8 cellular contexts compared by ENCODE assay signal in genomic region chr19:1239420-1239795, GRCh38. TPM values are rescaled to one million over a fixed set of nuclear protein-coding genes. Genes with fewer than 3 reads are reported as not detected.
DNase-seq lines count a peak whose midpoint lies in the region; ATAC-seq and TF ChIP-seq lines count a peak whose summit lies in the region.

No MANE protein-coding gene starts in this region.

- H3K79me2 ChIP-seq in neural cell (replicated peaks; ENCODE audit: insufficient read depth, low read length): peaks cover 13% of the 10 kb centered on the region

- DNase-seq in right cardiac atrium (no peak), left cardiac atrium (no peak), caudate nucleus (lab: John Stamatoyannopoulos, UW) (peak in 4 of 61 donors; percentile 43 to 65 (median 51)), aorta (no peak), SHP77 treated with DMSO at 0.1 percent for 48 hours (lab: John Stamatoyannopoulos, UW) (no peak), NCI-H2171 (lab: John Stamatoyannopoulos, UW) (no peak)

- H3K27ac ChIP-seq in right cardiac atrium (ENCODE audit: low read length): peak overlapping the region; percentile 52
- peak overlapping the region; percentile 99 for H3K27ac ChIP-seq in caudate nucleus (ENCODE audit: low read depth, low read length)
- peak overlapping the region; percentile 94 for H3K27ac ChIP-seq in neural cell (ENCODE audit: low read length)
- peak overlapping the region in 1 of 2 donors; percentile 63 for H3K27ac ChIP-seq in aorta (ENCODE audit: low read depth in 1 of 2, low read length in 2 of 2)

- H2AFZ ChIP-seq in neural cell (ENCODE audit: low read depth, low read length): no peak overlapping the region

- H3K9me2 ChIP-seq in neural cell (ENCODE audit: insufficient read depth, low read length): no peaks in the 10 kb centered on the region

- WGBS in right cardiac atrium: 82% methylated on average over 11 of the region's 11 CpGs
- WGBS in aorta, 2 donors: 83 to 89% methylated on average over 11 of the region's 11 CpGs

- intact Hi-C loops in right cardiac atrium (cut with DNase I) (no loop called here), left cardiac atrium (cut with DNase I) (no loop called here), aorta (cut with DNase I) (loop anchor here in 1 of 2 donors (2.0 kb wide), 1 partner anchor 19 kb away; no protein-coding TSS in a partner anchor)

- no peaks in the 10 kb centered on the region for H3K27me3 ChIP-seq in right cardiac atrium (ENCODE audit: control insufficient read depth, insufficient read depth)
- H3K27me3 ChIP-seq in neural cell (ENCODE audit: insufficient read depth, low read depth, low read length): no peaks in the 10 kb centered on the region
- no peaks in the 10 kb centered on the region for H3K27me3 ChIP-seq in aorta (ENCODE audit: control insufficient read depth in 1 of 2, insufficient read depth in 2 of 2, low read length in 1 of 2)

- peak overlapping the region; percentile 82 for H3K4me2 ChIP-seq in neural cell (ENCODE audit: low read length)

- no peak for TF ChIP-seq EP300 in neural cell (conservative IDR thresholded peaks at IDR 0.05; ENCODE audit: poor library complexity, severe bottlenecking)

- no peak for TF ChIP-seq CTCF in neural cell (IDR thresholded peaks at IDR 0.05; ENCODE audit: poor library complexity, severe bottlenecking)

- H3K9ac ChIP-seq in neural cell (ENCODE audit: low read length): peak overlapping the region; percentile 92

- no peak overlapping the region for H3K4me3 ChIP-seq in right cardiac atrium (ENCODE audit: low read length)
- H3K4me3 ChIP-seq in neural cell (ENCODE audit: low read length): peak overlapping the region; percentile 69
- no peak overlapping the region for H3K4me3 ChIP-seq in aorta (ENCODE audit: low read length in 2 of 2)

- TF ChIP-seq RAD21 in neural cell (conservative IDR thresholded peaks at IDR 0.05): no peak

- H4K20me1 ChIP-seq in neural cell (ENCODE audit: insufficient read depth): no peaks in the 10 kb centered on the region

- no peak for ATAC-seq in right cardiac atrium
- ATAC-seq in left cardiac atrium: no peak
- peak; percentile 0 for ATAC-seq in aorta (ENCODE audit: low FRiP score)
- ATAC-seq in HG03025 (IDR thresholded peaks at IDR 0.05; ENCODE audit: low FRiP score, unreplicated experiment): no peak

- peaks cover 4% of the 10 kb centered on the region for H3F3A ChIP-seq in neural cell (ENCODE audit: insufficient read depth, low read length, poor library complexity, severe bottlenecking)

- H3K9me3 ChIP-seq in right cardiac atrium (ENCODE audit: control insufficient read depth, low read length) (no peaks in the 10 kb centered on the region), neural cell (ENCODE audit: low read length) (no peaks in the 10 kb centered on the region), aorta (ENCODE audit: control insufficient read depth, low read length) (no peaks in the 10 kb centered on the region)

- H3K36me3 ChIP-seq in neural cell (ENCODE audit: insufficient read depth, low read length): no peaks in the 10 kb centered on the region
- H3K36me3 ChIP-seq in aorta (ENCODE audit: control insufficient read depth in 1 of 2, insufficient read depth in 2 of 2, low read length in 1 of 2): no peaks in the 10 kb centered on the region

- H3K4me1 ChIP-seq in right cardiac atrium (ENCODE audit: control insufficient read depth, insufficient read depth, low read length) (no peaks in the 10 kb centered on the region), aorta (ENCODE audit: control insufficient read depth in 1 of 2, insufficient read depth in 2 of 2, low read length in 2 of 2) (no peaks in the 10 kb centered on the region)

TF ChIP-seq in neural cell, 6 proteins besides CTCF, POLR2A, EP300 and RAD21:
- no peak for TF ChIP-seq SMC3 (conservative IDR thresholded peaks at IDR 0.05; ENCODE audit: poor library complexity)

RNA-seq across cellular contexts. Expression of gene CBARP, which starts 1.6 kb away (rescaled TPM):
- total RNA-seq in right cardiac atrium: 1 to 10 TPM in 3 of 4 donors, under 1 TPM in 1; 0.89 to 2.2 (median 1.5) TPM
- polyA plus RNA-seq in right cardiac atrium: 0.97 TPM
- 1 to 10 TPM; 1.6 to 3.8 TPM for total RNA-seq in left cardiac atrium
- 18.2 and 24.5 TPM in 2 replicates for polyA plus RNA-seq in neural cell
- 16.6 and 21.7 TPM in 2 replicates for polyA minus RNA-seq in neural cell
- total RNA-seq in aorta: 1 to 10 TPM; 3.0 to 3.7 TPM
- polyA plus RNA-seq in aorta: 1 to 10 TPM in 1 of 2 donors, under 1 TPM in 1; 0.88 to 1.1 TPM

RNA-seq across cellular contexts. Expression of gene ATP5F1D, which starts 2.1 kb away (rescaled TPM):
- total RNA-seq in right cardiac atrium: 100 to 1,000 TPM; 490 to 706 (median 622) TPM
- polyA plus RNA-seq in right cardiac atrium: 660 TPM
- 100 to 1,000 TPM; 540 to 639 TPM for total RNA-seq in left cardiac atrium
- 22.8 and 47.8 TPM in 2 replicates for polyA plus RNA-seq in neural cell
- 9.0 and 13.3 TPM in 2 replicates for polyA minus RNA-seq in neural cell
- total RNA-seq in aorta: 100 to 1,000 TPM in 1 of 2 donors, 10 to 100 TPM in 1; 92.8 to 102 TPM
- 100 to 1,000 TPM; 131 to 164 TPM for polyA plus RNA-seq in aorta

RNA-seq across cellular contexts. Expression of gene MIDN, which starts 9.0 kb away (rescaled TPM):
- total RNA-seq in right cardiac atrium (100 to 1,000 TPM in 1 of 4 donors, 10 to 100 TPM in 3; 50.2 to 123 (median 62.4) TPM), left cardiac atrium (100 to 1,000 TPM in 1 of 2 donors, 10 to 100 TPM in 1; 58.7 to 148 TPM), aorta (100 to 1,000 TPM; 112 to 121 TPM)
- polyA plus RNA-seq in right cardiac atrium (45.6 TPM), neural cell (24.8 and 28.3 TPM in 2 replicates), aorta (10 to 100 TPM; 11.8 to 27.4 TPM)
- polyA minus RNA-seq in neural cell: 56.4 and 57.9 TPM in 2 replicates

RNA-seq across cellular contexts. Expression of gene CIRBP, which starts 29.7 kb away (rescaled TPM):
- total RNA-seq in right cardiac atrium (100 to 1,000 TPM; 288 to 417 (median 333) TPM), left cardiac atrium (100 to 1,000 TPM; 229 to 379 TPM), aorta (100 to 1,000 TPM; 391 to 397 TPM)
- polyA plus RNA-seq in right cardiac atrium (370 TPM), neural cell (1,663 and 1,665 TPM in 2 replicates), aorta (1,000 to 10,000 TPM in 1 of 2 donors, 100 to 1,000 TPM in 1; 252 to 1,634 TPM)
- 542 and 651 TPM in 2 replicates for polyA minus RNA-seq in neural cell

RNA-seq across cellular contexts. Expression of gene STK11, which starts 33.8 kb away (rescaled TPM):
- total RNA-seq in right cardiac atrium (10 to 100 TPM; 56.9 to 62.0 (median 57.7) TPM), left cardiac atrium (10 to 100 TPM; 48.2 to 53.0 TPM), aorta (10 to 100 TPM; 39.4 to 59.5 TPM)
- polyA plus RNA-seq in right cardiac atrium (64.5 TPM), neural cell (51.6 and 62.5 TPM in 2 replicates), aorta (10 to 100 TPM; 30.1 to 58.9 TPM)
- 50.6 and 54.8 TPM in 2 replicates for polyA minus RNA-seq in neural cell

Comparison
In these comparisons a context has a peak if more than half of its experiments do, and no peak if none do; other contexts are left out.
1. RNA of gene ATP5F1D, which starts 2.1 kb away (total RNA-seq): 490 to 706 TPM in right cardiac atrium and 540 to 639 TPM in left cardiac atrium; 92.8 to 102 TPM in aorta; every median in the first group is over 4 times any median in the second.